ENCODE assay signal across 1 cellular context in the genomic region with DNA sequence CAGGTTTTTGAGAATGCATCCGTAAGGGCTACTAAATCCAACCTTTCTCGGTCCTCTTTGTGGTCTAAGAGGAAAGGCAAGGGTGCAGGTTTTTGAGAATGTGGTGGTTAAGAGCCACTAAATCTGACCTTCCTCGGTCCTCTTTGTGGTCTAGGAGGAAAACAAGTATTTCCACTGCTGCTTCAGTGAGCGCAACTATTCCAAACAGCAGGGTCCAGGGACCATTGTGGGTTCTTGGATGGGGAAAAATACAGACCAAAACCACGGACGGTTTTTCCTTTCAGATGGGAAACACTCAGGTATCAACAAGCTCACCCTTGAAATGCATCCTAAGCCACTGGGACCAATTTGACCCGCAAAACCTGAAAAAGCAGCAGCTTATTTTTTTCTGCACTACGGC.
TF ChIP-seq lines count a peak whose summit lies in the region.

No MANE protein-coding gene starts in this region.

TF ChIP-seq in GM23338, 12 proteins besides CTCF, POLR2A, EP300 and RAD21 (continued from another document):
- TF ChIP-seq, protein P1, sequence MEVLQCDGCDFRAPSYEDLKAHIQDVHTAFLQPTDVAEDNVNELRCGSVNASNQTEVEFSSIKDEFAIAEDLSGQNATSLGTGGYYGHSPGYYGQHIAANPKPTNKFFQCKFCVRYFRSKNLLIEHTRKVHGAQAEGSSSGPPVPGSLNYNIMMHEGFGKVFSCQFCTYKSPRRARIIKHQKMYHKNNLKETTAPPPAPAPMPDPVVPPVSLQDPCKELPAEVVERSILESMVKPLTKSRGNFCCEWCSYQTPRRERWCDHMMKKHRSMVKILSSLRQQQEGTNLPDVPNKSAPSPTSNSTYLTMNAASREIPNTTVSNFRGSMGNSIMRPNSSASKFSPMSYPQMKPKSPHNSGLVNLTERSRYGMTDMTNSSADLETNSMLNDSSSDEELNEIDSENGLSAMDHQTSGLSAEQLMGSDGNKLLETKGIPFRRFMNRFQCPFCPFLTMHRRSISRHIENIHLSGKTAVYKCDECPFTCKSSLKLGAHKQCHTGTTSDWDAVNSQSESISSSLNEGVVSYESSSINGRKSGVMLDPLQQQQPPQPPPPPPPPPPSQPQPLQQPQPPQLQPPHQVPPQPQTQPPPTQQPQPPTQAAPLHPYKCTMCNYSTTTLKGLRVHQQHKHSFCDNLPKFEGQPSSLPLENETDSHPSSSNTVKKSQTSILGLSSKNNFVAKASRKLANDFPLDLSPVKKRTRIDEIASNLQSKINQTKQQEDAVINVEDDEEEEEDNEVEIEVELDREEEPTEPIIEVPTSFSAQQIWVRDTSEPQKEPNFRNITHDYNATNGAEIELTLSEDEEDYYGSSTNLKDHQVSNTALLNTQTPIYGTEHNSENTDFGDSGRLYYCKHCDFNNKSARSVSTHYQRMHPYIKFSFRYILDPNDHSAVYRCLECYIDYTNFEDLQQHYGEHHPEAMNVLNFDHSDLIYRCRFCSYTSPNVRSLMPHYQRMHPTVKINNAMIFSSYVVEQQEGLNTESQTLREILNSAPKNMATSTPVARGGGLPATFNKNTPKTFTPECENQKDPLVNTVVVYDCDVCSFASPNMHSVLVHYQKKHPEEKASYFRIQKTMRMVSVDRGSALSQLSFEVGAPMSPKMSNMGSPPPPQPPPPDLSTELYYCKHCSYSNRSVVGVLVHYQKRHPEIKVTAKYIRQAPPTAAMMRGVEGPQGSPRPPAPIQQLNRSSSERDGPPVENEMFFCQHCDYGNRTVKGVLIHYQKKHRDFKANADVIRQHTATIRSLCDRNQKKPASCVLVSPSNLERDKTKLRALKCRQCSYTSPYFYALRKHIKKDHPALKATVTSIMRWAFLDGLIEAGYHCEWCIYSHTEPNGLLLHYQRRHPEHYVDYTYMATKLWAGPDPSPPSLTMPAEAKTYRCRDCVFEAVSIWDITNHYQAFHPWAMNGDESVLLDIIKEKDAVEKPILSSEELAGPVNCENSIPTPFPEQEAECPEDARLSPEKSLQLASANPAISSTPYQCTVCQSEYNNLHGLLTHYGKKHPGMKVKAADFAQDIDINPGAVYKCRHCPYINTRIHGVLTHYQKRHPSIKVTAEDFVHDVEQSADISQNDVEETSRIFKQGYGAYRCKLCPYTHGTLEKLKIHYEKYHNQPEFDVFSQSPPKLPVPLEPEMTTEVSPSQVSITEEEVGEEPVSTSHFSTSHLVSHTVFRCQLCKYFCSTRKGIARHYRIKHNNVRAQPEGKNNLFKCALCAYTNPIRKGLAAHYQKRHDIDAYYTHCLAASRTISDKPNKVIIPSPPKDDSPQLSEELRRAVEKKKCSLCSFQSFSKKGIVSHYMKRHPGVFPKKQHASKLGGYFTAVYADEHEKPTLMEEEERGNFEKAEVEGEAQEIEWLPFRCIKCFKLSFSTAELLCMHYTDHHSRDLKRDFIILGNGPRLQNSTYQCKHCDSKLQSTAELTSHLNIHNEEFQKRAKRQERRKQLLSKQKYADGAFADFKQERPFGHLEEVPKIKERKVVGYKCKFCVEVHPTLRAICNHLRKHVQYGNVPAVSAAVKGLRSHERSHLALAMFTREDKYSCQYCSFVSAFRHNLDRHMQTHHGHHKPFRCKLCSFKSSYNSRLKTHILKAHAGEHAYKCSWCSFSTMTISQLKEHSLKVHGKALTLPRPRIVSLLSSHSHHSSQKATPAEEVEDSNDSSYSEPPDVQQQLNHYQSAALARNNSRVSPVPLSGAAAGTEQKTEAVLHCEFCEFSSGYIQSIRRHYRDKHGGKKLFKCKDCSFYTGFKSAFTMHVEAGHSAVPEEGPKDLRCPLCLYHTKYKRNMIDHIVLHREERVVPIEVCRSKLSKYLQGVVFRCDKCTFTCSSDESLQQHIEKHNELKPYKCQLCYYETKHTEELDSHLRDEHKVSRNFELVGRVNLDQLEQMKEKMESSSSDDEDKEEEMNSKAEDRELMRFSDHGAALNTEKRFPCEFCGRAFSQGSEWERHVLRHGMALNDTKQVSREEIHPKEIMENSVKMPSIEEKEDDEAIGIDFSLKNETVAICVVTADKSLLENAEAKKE (CRISPR knock-in tag; IDR thresholded peaks at IDR 0.05), result no peak
- TF ChIP-seq POLR2AphosphoS5 (IDR thresholded peaks at IDR 0.05; ENCODE audit: low read depth), result no peak
- TF ChIP-seq REST (IDR thresholded peaks at IDR 0.05; ENCODE audit: unreplicated experiment), result no peak
- TF ChIP-seq, protein P2, sequence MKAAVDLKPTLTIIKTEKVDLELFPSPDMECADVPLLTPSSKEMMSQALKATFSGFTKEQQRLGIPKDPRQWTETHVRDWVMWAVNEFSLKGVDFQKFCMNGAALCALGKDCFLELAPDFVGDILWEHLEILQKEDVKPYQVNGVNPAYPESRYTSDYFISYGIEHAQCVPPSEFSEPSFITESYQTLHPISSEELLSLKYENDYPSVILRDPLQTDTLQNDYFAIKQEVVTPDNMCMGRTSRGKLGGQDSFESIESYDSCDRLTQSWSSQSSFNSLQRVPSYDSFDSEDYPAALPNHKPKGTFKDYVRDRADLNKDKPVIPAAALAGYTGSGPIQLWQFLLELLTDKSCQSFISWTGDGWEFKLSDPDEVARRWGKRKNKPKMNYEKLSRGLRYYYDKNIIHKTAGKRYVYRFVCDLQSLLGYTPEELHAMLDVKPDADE (IDR thresholded peaks at IDR 0.05), result no peak
- no peak for TF ChIP-seq NANOG (IDR thresholded peaks at IDR 0.05; ENCODE audit: borderline replicate concordance)
- no peak for TF ChIP-seq CREB1 (CRISPR knock-in tag; IDR thresholded peaks at IDR 0.05; ENCODE audit: low read depth)
- TF ChIP-seq EZH2 (IDR thresholded peaks at IDR 0.05; ENCODE audit: low read depth, unreplicated experiment), result no peak
- no peak for TF ChIP-seq JUNB (IDR thresholded peaks at IDR 0.05; ENCODE audit: unreplicated experiment)
- TF ChIP-seq EZH2phosphoT487 (IDR thresholded peaks at IDR 0.05; ENCODE audit: unreplicated experiment), result no peak
TF ChIP-seq in GM23338: peak in this region for 0.
